Comparison of ENCODE assay signal across 13 cellular contexts in genomic region chr5:53777864-53778618, GRCh38.
DNase-seq lines count a peak whose midpoint lies in the region; ATAC-seq, FAIRE-seq and TF ChIP-seq lines count a peak whose summit lies in the region.
"Had no signal": no experiment of that assay in that cellular context is flagged by ENCODE, and none has a peak within 500 bp of the region (broad histone marks: within the 10 kb centered on the region; RNA-seq: fewer than 3 reads in every experiment).

No MANE protein-coding gene starts in this region.

- no peaks in the 10 kb centered on the region for H3K9me3 Mint-ChIP-seq in activated CD8-positive, alpha-beta T cell treated with anti-CD3 and anti-CD28 coated beads for 36 hours
- H3K9me3 Mint-ChIP-seq in activated CD8-positive, alpha-beta T cell treated with anti-CD3 and anti-CD28 coated beads, Interleukin-2, amount 10 ng/mL, durations not matched to agents 7 days and 5 days (ENCODE audit: insufficient read depth) = no peaks in the 10 kb centered on the region
- no peaks in the 10 kb centered on the region for H3K9me3 Mint-ChIP-seq in stimulated activated effector memory CD8-positive, alpha-beta T cell treated with anti-CD3 and anti-CD28 coated beads, Interleukin-12 subunit alpha, Interleukin-12 subunit beta, amount 100 ng/mL, for 72 hours

- CTCF ChIA-PET in activated CD8-positive, alpha-beta T cell treated with anti-CD3 and anti-CD28 coated beads for 36 hours (lab: Charles Lee) = no interaction called here
- CTCF ChIA-PET in activated CD8-positive, alpha-beta T cell treated with anti-CD3 and anti-CD28 coated beads, Interleukin-2, amount 10 ng/mL, durations not matched to agents 7 days and 5 days (lab: Charles Lee) = no interaction called here

- H3K27ac Mint-ChIP-seq in activated CD8-positive, alpha-beta T cell treated with anti-CD3 and anti-CD28 coated beads for 36 hours = no peak overlapping the region
- H3K27ac Mint-ChIP-seq in activated CD8-positive, alpha-beta T cell treated with anti-CD3 and anti-CD28 coated beads, Interleukin-2, amount 10 ng/mL, durations not matched to agents 7 days and 5 days = no peak overlapping the region
- H3K27ac Mint-ChIP-seq in stimulated activated effector memory CD8-positive, alpha-beta T cell treated with anti-CD3 and anti-CD28 coated beads, Interleukin-12 subunit alpha, Interleukin-12 subunit beta, amount 100 ng/mL, for 72 hours = no peak overlapping the region

- H3K4me1 Mint-ChIP-seq in activated CD8-positive, alpha-beta T cell treated with anti-CD3 and anti-CD28 coated beads for 36 hours (ENCODE audit: low read depth) = peaks cover 3% of the 10 kb centered on the region
- peaks cover 23% of the 10 kb centered on the region for H3K4me1 Mint-ChIP-seq in activated CD8-positive, alpha-beta T cell treated with anti-CD3 and anti-CD28 coated beads, Interleukin-2, amount 10 ng/mL, durations not matched to agents 7 days and 5 days (ENCODE audit: low read depth)
- no peaks in the 10 kb centered on the region for H3K4me1 Mint-ChIP-seq in stimulated activated effector memory CD8-positive, alpha-beta T cell treated with anti-CD3 and anti-CD28 coated beads, Interleukin-12 subunit alpha, Interleukin-12 subunit beta, amount 100 ng/mL, for 72 hours

- TF ChIP-seq CTCF in activated CD8-positive, alpha-beta T cell treated with anti-CD3 and anti-CD28 coated beads for 36 hours (IDR thresholded peaks at IDR 0.05) = no peak

- FAIRE-seq in HTR-8/SVneo (lab: Jason Lieb, UNC) = peak; percentile 51

- H3K4me3 Mint-ChIP-seq in activated CD8-positive, alpha-beta T cell treated with anti-CD3 and anti-CD28 coated beads for 36 hours = no peak overlapping the region
- H3K4me3 Mint-ChIP-seq in activated CD8-positive, alpha-beta T cell treated with anti-CD3 and anti-CD28 coated beads, Interleukin-2, amount 10 ng/mL, durations not matched to agents 7 days and 5 days = no peak overlapping the region
- H3K4me3 Mint-ChIP-seq in stimulated activated effector memory CD8-positive, alpha-beta T cell treated with anti-CD3 and anti-CD28 coated beads, Interleukin-12 subunit alpha, Interleukin-12 subunit beta, amount 100 ng/mL, for 72 hours = no peak overlapping the region

- H3K27me3 Mint-ChIP-seq in activated CD8-positive, alpha-beta T cell treated with anti-CD3 and anti-CD28 coated beads for 36 hours = peaks cover 2% of the 10 kb centered on the region
- H3K27me3 Mint-ChIP-seq in activated CD8-positive, alpha-beta T cell treated with anti-CD3 and anti-CD28 coated beads, Interleukin-2, amount 10 ng/mL, durations not matched to agents 7 days and 5 days (ENCODE audit: low read depth) = peaks cover 2% of the 10 kb centered on the region

- no peaks in the 10 kb centered on the region for H3K36me3 Mint-ChIP-seq in activated CD8-positive, alpha-beta T cell treated with anti-CD3 and anti-CD28 coated beads for 36 hours (ENCODE audit: low read depth)
- H3K36me3 Mint-ChIP-seq in activated CD8-positive, alpha-beta T cell treated with anti-CD3 and anti-CD28 coated beads, Interleukin-2, amount 10 ng/mL, durations not matched to agents 7 days and 5 days (ENCODE audit: low read depth) = no peaks in the 10 kb centered on the region
- no peaks in the 10 kb centered on the region for H3K36me3 Mint-ChIP-seq in stimulated activated effector memory CD8-positive, alpha-beta T cell treated with anti-CD3 and anti-CD28 coated beads, Interleukin-12 subunit alpha, Interleukin-12 subunit beta, amount 100 ng/mL, for 72 hours

- no peak for DNase-seq in activated CD8-positive, alpha-beta T cell treated with anti-CD3 and anti-CD28 coated beads for 36 hours
- DNase-seq in activated CD8-positive, alpha-beta T cell treated with anti-CD3 and anti-CD28 coated beads, Interleukin-2, amount 10 ng/mL, durations not matched to agents 7 days and 5 days = no peak
- DNase-seq in HTR-8/SVneo (ENCODE audit: insufficient read length, low spot score) (no peak), NCI-H2227 (lab: John Stamatoyannopoulos, UW; ENCODE audit: unreplicated experiment) (no peak), NCI-H1048 (lab: John Stamatoyannopoulos, UW) (no peak)
- DNase-seq in stimulated activated effector memory CD8-positive, alpha-beta T cell treated with anti-CD3 and anti-CD28 coated beads, Interleukin-12 subunit alpha, Interleukin-12 subunit beta, amount 100 ng/mL, for 72 hours (ENCODE audit: low spot score in 2 of 2) = no peak
- DNase-seq in activated CD4-positive, CD25-positive, alpha-beta regulatory T cell (lab: John Stamatoyannopoulos, UW) = no peak
- DNase-seq: body of pancreas, H7, left lung, NCI-H524, posterior cingulate gyrus had no signal

- ATAC-seq in activated CD8-positive, alpha-beta T cell treated with anti-CD3 and anti-CD28 coated beads for 36 hours = peak; percentile 34
- no peak for ATAC-seq in activated CD8-positive, alpha-beta T cell treated with anti-CD3 and anti-CD28 coated beads, Interleukin-2, amount 10 ng/mL, durations not matched to agents 7 days and 5 days
- ATAC-seq in HG02642 (IDR thresholded peaks at IDR 0.05; ENCODE audit: poor library complexity, unreplicated experiment) = peak; percentile 67
- ATAC-seq in stimulated activated effector memory CD8-positive, alpha-beta T cell treated with anti-CD3 and anti-CD28 coated beads, Interleukin-12 subunit alpha, Interleukin-12 subunit beta, amount 100 ng/mL, for 72 hours = peak; percentile 27
- ATAC-seq: body of pancreas, left lung had no signal

- POLR2A ChIA-PET in activated CD8-positive, alpha-beta T cell treated with anti-CD3 and anti-CD28 coated beads for 36 hours (lab: Charles Lee) = no interaction called here
- POLR2A ChIA-PET in activated CD8-positive, alpha-beta T cell treated with anti-CD3 and anti-CD28 coated beads, Interleukin-2, amount 10 ng/mL, durations not matched to agents 7 days and 5 days (lab: Charles Lee) = interaction anchor here (0.5 kb wide), 1 partner anchor 427 kb away, joined by 3 read pairs; no protein-coding TSS in a partner anchor

- intact Hi-C loops in activated CD8-positive, alpha-beta T cell treated with anti-CD3 and anti-CD28 coated beads for 36 hours (cut with micrococcal nuclease) = no loop called here
